ENCODE assay signal across 19 cellular contexts in genomic region chr7:101071362-101072104, GRCh38. TPM values are rescaled to one million over a fixed set of nuclear protein-coding genes. Genes with fewer than 3 reads are reported as not detected.
"Had no signal": no experiment of that assay in that cellular context is flagged by ENCODE, and none has a peak within 500 bp of the region (broad histone marks: within the 10 kb centered on the region; RNA-seq: fewer than 3 reads in every experiment).

No MANE protein-coding gene starts in this region.

RNA-seq across cellular contexts. Expression of gene MUC17, which starts 51.7 kb away (rescaled TPM):
- total RNA-seq: naive thymus-derived CD8-positive, alpha-beta T cell; natural killer cell treated with Interleukin-12 subunit alpha and Interleukin-12 subunit beta and Interleukin-15 and Interleukin-18, amount 100 ng/mL, for 72 hours; neural crest cell; omental fat pad; osteocyte; progenitor cell of endocrine pancreas; renal cortical epithelial cell; right cardiac atrium; sciatic nerve; temporal lobe; thoracic aorta; thyroid gland; tibial nerve; upper lobe of left lung; ureter; vagina had no signal
- polyA plus RNA-seq: naive thymus-derived CD8-positive, alpha-beta T cell; pancreas; right cardiac atrium; smooth muscle cell; stomach had no signal

RNA-seq across cellular contexts. Expression of gene SERPINE1, which starts 55.4 kb away (rescaled TPM):
- total RNA-seq: natural killer cell treated with Interleukin-12 subunit alpha and Interleukin-12 subunit beta and Interleukin-15 and Interleukin-18, amount 100 ng/mL, for 72 hours had no signal
- polyA plus RNA-seq: naive thymus-derived CD8-positive, alpha-beta T cell had no signal
